In the genomic region with DNA sequence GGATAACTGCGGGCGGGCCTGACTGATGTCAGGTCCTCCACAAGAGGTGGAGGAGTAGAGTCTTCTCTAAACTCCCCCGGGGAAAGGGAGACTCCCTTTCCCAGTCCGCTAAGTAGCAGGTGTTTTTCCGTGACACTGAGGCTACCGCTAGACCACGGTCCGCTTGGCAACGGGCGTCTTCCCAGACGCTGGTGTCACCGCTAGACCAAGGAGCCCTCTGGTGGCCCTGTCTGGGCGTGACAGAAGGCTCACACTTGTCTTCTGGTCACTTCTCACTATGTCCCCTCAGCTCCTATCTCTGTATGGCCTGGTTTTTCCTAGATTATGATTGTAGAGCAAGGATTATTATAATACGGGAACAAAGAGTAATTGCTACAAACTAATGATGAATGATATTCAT, we compare ENCODE assay signal across 1 cellular context.
A peak's percentile ranks its signal among the peaks of the same experiment; 100 is the strongest.
TF ChIP-seq lines count a peak whose summit lies in the region.

No MANE protein-coding gene starts in this region.

TF ChIP-seq in HepG2, 621 proteins besides CTCF, POLR2A, EP300 and RAD21:
- TF ChIP-seq KDM2A (CRISPR knock-in tag; IDR thresholded peaks at IDR 0.05; ENCODE audit: borderline replicate concordance, low read depth) (peak; percentile 59; the same call in 1 of the 2 replicates), STAG1 (CRISPR knock-in tag; IDR thresholded peaks at IDR 0.05) (peak; percentile 64)
- TF ChIP-seq, protein P1, sequence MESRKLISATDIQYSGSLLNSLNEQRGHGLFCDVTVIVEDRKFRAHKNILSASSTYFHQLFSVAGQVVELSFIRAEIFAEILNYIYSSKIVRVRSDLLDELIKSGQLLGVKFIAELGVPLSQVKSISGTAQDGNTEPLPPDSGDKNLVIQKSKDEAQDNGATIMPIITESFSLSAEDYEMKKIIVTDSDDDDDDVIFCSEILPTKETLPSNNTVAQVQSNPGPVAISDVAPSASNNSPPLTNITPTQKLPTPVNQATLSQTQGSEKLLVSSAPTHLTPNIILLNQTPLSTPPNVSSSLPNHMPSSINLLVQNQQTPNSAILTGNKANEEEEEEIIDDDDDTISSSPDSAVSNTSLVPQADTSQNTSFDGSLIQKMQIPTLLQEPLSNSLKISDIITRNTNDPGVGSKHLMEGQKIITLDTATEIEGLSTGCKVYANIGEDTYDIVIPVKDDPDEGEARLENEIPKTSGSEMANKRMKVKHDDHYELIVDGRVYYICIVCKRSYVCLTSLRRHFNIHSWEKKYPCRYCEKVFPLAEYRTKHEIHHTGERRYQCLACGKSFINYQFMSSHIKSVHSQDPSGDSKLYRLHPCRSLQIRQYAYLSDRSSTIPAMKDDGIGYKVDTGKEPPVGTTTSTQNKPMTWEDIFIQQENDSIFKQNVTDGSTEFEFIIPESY (CRISPR knock-in tag; IDR thresholded peaks at IDR 0.05) = 0 out of 2 replicates have a peak, but pooled peaks have one; percentile 21
TF ChIP-seq in HepG2: peak in this region for 3; not testable (repeated sequence) for 618.
